ENCODE assay signal across 25 cellular contexts in the genomic region with DNA sequence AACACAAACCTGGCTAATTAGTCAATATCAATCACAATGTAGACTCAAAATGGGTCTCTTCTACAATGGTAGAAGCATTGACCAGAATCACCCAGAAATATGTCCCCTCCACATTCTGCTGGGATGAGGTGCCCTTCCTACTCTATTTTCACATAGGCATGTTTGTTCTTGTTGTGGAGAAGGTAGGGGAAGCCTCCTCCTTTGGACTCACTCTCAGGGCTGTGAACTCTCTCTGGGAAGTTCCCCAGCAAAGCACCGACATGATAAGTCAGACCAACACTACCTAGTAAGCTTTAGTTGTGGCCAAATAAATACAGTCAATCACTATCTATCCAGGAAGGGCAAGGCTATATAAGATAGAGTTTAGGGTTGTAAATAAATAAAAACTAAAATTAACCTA.
"Had no signal": no experiment of that assay in that cellular context is flagged by ENCODE, and none has a peak within 500 bp of the region (broad histone marks: within the 10 kb centered on the region; RNA-seq: fewer than 3 reads in every experiment).

No MANE protein-coding gene starts in this region.

- ATAC-seq: left lobe of liver; naive thymus-derived CD8-positive, alpha-beta T cell; psoas muscle; right cardiac atrium; stimulated activated naive B cell treated with anti-CD40 and anti-IgM and Interleukin-4, amounts not matched to agents 10 μg/mL and 1 μg/mL and 100 μg/mL, for 72 hours; stimulated activated naive CD8-positive, alpha-beta T cell treated with anti-CD3 and anti-CD28 coated beads, Interleukin-15, amount 100 ng/mL, for 72 hours; upper lobe of right lung had no signal

- H3K4me3 ChIP-seq: dorsolateral prefrontal cortex, esophagus squamous epithelium, lung, psoas muscle, sigmoid colon, spleen, suprapubic skin, transverse colon, upper lobe of right lung, uterus had no signal

- H3K36me3 Mint-ChIP-seq: immature natural killer cell; naive thymus-derived CD8-positive, alpha-beta T cell; stimulated activated naive B cell treated with anti-CD40 and anti-IgM and Interleukin-4, amounts not matched to agents 10 μg/mL and 1 μg/mL and 100 μg/mL, for 72 hours had no signal

- H3K9me3 Mint-ChIP-seq: naive thymus-derived CD8-positive, alpha-beta T cell; nephron progenitor cell; stimulated activated naive B cell treated with anti-CD40 and anti-IgM and Interleukin-4, amounts not matched to agents 10 μg/mL and 1 μg/mL and 100 μg/mL, for 72 hours; stimulated activated naive CD8-positive, alpha-beta T cell treated with anti-CD3 and anti-CD28 coated beads, Interleukin-15, amount 100 ng/mL, for 72 hours had no signal

- H3K27ac ChIP-seq: dorsolateral prefrontal cortex, esophagus squamous epithelium, psoas muscle, sigmoid colon, spleen, suprapubic skin, upper lobe of right lung, uterus had no signal

- H3K36me3 ChIP-seq: esophagus squamous epithelium, sigmoid colon, spleen, suprapubic skin, transverse colon, upper lobe of right lung, uterus had no signal

- FAIRE-seq: colon, frontal cortex had no signal

- H3K27me3 ChIP-seq: sigmoid colon, transverse colon, uterus had no signal

- DNase-seq: dorsolateral prefrontal cortex; effector CD4-positive, alpha-beta T cell; esophagus squamous epithelium; hypothalamus; immature natural killer cell; islet precursor cell; mesenchymal stem cell; midbrain; naive thymus-derived CD8-positive, alpha-beta T cell; nephron progenitor cell; nucleus accumbens; psoas muscle; right cardiac atrium; sigmoid colon; spleen; stimulated activated naive B cell treated with anti-CD40 and anti-IgM and Interleukin-4, amounts not matched to agents 10 μg/mL and 1 μg/mL and 100 μg/mL, for 72 hours; stimulated activated naive CD8-positive, alpha-beta T cell treated with anti-CD3 and anti-CD28 coated beads, Interleukin-15, amount 100 ng/mL, for 72 hours; transverse colon; upper lobe of right lung; uterus had no signal

- H3K4me1 ChIP-seq: esophagus squamous epithelium, psoas muscle, sigmoid colon, spleen, upper lobe of right lung, uterus had no signal

- H3K27ac Mint-ChIP-seq: immature natural killer cell; nephron progenitor cell; stimulated activated naive B cell treated with anti-CD40 and anti-IgM and Interleukin-4, amounts not matched to agents 10 μg/mL and 1 μg/mL and 100 μg/mL, for 72 hours had no signal

- H3K4me3 Mint-ChIP-seq: immature natural killer cell; naive thymus-derived CD8-positive, alpha-beta T cell; nephron progenitor cell; stimulated activated naive B cell treated with anti-CD40 and anti-IgM and Interleukin-4, amounts not matched to agents 10 μg/mL and 1 μg/mL and 100 μg/mL, for 72 hours; stimulated activated naive CD8-positive, alpha-beta T cell treated with anti-CD3 and anti-CD28 coated beads, Interleukin-15, amount 100 ng/mL, for 72 hours had no signal

- H3K9me3 ChIP-seq: esophagus squamous epithelium, psoas muscle, sigmoid colon, spleen, suprapubic skin, transverse colon, upper lobe of right lung, uterus had no signal
